26 cellular contexts compared by ENCODE assay signal in the genomic region with DNA sequence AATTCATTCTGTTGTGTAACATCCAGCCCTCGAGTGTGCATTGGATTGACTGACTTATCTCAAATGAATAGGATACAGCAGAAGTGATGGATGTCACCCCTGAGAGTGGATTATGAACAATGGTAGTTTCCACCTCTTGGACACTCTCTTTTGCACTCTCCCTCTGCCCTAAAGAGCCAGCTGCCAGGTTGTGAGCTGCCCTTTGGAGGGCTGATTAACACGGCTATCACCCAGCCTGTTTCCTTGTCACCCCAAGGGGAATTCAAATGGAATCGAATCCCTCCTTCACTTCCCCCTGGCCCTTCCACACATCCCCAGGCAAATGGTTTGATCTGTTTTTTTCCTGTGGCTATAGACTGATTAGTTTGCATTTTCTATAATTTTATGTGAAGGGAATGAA.
"Had no signal": no experiment of that assay in that cellular context is flagged by ENCODE, and none has a peak within 500 bp of the region (broad histone marks: within the 10 kb centered on the region; RNA-seq: fewer than 3 reads in every experiment).

No MANE protein-coding gene starts in this region.

- H3K27me3 ChIP-seq: adrenal gland, cardiac muscle cell, colonic mucosa, gastrocnemius medialis, ovary, right lobe of liver, upper lobe of left lung, vagina had no signal

- ATAC-seq: activated CD8-positive, alpha-beta memory T cell treated with anti-CD3 and anti-CD28 coated beads, Interleukin-2, amount 10 ng/mL, durations not matched to agents 7 days and 5 days; activated CD8-positive, alpha-beta T cell treated with anti-CD3 and anti-CD28 coated beads, Interleukin-2, amount 10 ng/mL, durations not matched to agents 7 days and 5 days; activated T-cell treated with anti-CD3 and anti-CD28 coated beads, Interleukin-2, amount 50 U/mL, for 72 hours; gastrocnemius medialis; right lobe of liver; stimulated activated effector memory CD8-positive, alpha-beta T cell treated with anti-CD3 and anti-CD28 coated beads, Interleukin-12 subunit alpha, Interleukin-12 subunit beta, amount 100 ng/mL, for 72 hours had no signal

- H3K4me3 ChIP-seq: adrenal gland, cardiac muscle cell, colonic mucosa, gastrocnemius medialis, ovary, right lobe of liver, upper lobe of left lung, vagina had no signal

- H3K27ac ChIP-seq: adrenal gland, cardiac muscle cell, colonic mucosa, gastrocnemius medialis, ovary, right lobe of liver, upper lobe of left lung, vagina had no signal

- DNase-seq: activated CD4-positive, alpha-beta T cell treated with anti-CD3 and anti-CD28 coated beads, Interleukin-2, amount 10 ng/mL, durations not matched to agents 24 days and 14 days; activated CD4-positive, CD25-positive, alpha-beta regulatory T cell treated with anti-CD3 and anti-CD28 coated beads, Interleukin-2, amount 50 U/mL, for 72 hours; activated CD8-positive, alpha-beta memory T cell treated with anti-CD3 and anti-CD28 coated beads, Interleukin-2, amount 10 ng/mL, durations not matched to agents 7 days and 5 days; activated CD8-positive, alpha-beta T cell treated with anti-CD3 and anti-CD28 coated beads, Interleukin-2, amount 10 ng/mL, durations not matched to agents 7 days and 5 days; activated naive CD4-positive, alpha-beta T cell; activated naive CD8-positive, alpha-beta T cell treated with anti-CD3 and anti-CD28 coated beads for 36 hours; activated T-cell treated with anti-CD3 and anti-CD28 coated beads, Interleukin-2, amount 50 U/mL, for 72 hours; adrenal gland; cerebellar nuclear complex; colonic mucosa; effector CD8-positive, alpha-beta T cell; erythroblast; gastrocnemius medialis; glutamatergic neuron; naive B cell; nephron progenitor cell; ovary; right lobe of liver; stimulated activated CD4-positive, alpha-beta T cell treated with anti-CD3 and anti-CD28 coated beads, Interleukin-12 subunit alpha, Interleukin-12 subunit beta, amount 100 ng/mL, for 4 hours; stimulated activated CD4-positive, alpha-beta T cell treated with anti-CD3 and anti-CD28 coated beads, Interleukin-4, amount 100 ng/mL, for 24 hours; substantia nigra; T-helper 2 cell; upper lobe of left lung had no signal

- H3K4me1 ChIP-seq: adrenal gland, colonic mucosa, gastrocnemius medialis, right lobe of liver, upper lobe of left lung had no signal

- H3K36me3 ChIP-seq: adrenal gland, cardiac muscle cell, colonic mucosa, gastrocnemius medialis, ovary, right lobe of liver, upper lobe of left lung, vagina had no signal

- H3K9me3 ChIP-seq: adrenal gland, colonic mucosa, gastrocnemius medialis, ovary, right lobe of liver, upper lobe of left lung, vagina had no signal
